In the genomic region with DNA sequence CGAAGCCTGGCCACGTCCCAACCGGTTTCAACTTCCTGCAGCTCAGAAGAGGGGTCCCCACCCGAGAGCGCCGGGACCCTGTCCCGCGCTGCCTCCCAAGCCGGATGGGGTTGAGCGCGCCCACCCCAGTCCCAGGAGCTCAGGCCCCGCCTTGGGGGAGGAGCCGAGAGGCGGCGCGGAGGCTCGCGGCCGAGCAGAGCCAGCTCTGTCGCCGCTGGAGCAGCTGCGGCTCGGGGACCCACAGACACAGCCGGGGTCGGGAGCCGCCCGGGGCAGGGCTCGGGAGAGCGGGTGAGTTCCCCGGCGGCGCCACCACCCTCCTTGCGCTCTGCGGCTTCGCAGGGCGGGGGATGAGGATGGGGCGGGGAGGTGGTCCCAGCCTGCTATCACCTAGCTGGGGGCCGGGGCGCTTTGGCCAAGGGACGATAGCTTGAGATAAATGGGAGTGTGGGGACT, we compare ENCODE assay signal across 8 cellular contexts. TPM values are rescaled to one million over a fixed set of nuclear protein-coding genes. Genes with fewer than 3 reads are reported as not detected.
A peak's percentile ranks its signal among the peaks of the same experiment; 100 is the strongest.
DNase-seq lines count a peak whose midpoint lies in the region; ATAC-seq and TF ChIP-seq lines count a peak whose summit lies in the region.

TSS of gene PPP1R16B (plus strand) at position 196 of the 456 bp plus-strand sequence. CDS start 30,229 bp downstream, outside the sequence.

- BruUV-seq in A673 (replicated peaks; lab: Mats Ljungman, UMichigan) = no TSS peak

- CTCF ChIA-PET in A673 (lab: Charles Lee) = no interaction called here

- peak; percentile 38 for ATAC-seq in HG03520 (IDR thresholded peaks at IDR 0.05; ENCODE audit: unreplicated experiment)

- TF ChIP-seq POLR2A in spleen (IDR thresholded peaks at IDR 0.05) = peak in 2 of 3 donors; percentile 59 to 77

- H3K4me1 ChIP-seq in A673 (ENCODE audit: insufficient read depth, low read length, poor library complexity, severe bottlenecking) (peaks cover 6% of the 10 kb centered on the region), spleen (peaks cover 32 to 68% (median 61%) of the 10 kb centered on the region in 6 donors)

- H3K4me3 ChIP-seq in A673 (ENCODE audit: low read depth, low read length, poor library complexity, severe bottlenecking) (peak within 1 kb of the TSS; percentile 41), astrocyte of the cerebellum (ENCODE audit: low read depth, low read length) (peak within 1 kb of the TSS; percentile 32), spleen (peak within 1 kb of the TSS; percentile 70 to 95 (median 82))

- H3K27me3 ChIP-seq in A673 (replicated peaks; ENCODE audit: insufficient read depth, low read depth, low read length, poor library complexity) = peaks cover 40% of the 10 kb centered on the region
- H3K27me3 ChIP-seq in spleen (replicated peaks in 1 of 7) = peaks cover 0 to 28% (median 5%) of the 10 kb centered on the region in 7 donors

- TF ChIP-seq CTCF in A673 (conservative IDR thresholded peaks at IDR 0.05; ENCODE audit: low read depth, low read length) (no peak), astrocyte of the cerebellum (IDR thresholded peaks at IDR 0.05; ENCODE audit: low read depth, low read length, missing control alignments) (no peak), spleen (IDR thresholded peaks at IDR 0.05 in 8 of 11, conservative IDR thresholded peaks at IDR 0.05 in 3 of 11) (no peak)

- no peak within 1 kb of the TSS for H3K27ac ChIP-seq in A673 (ENCODE audit: low read depth, low read length, poor library complexity, severe bottlenecking)
- H3K27ac ChIP-seq in spleen = peak within 1 kb of the TSS; percentile 73 to 98 (median 90)

- in situ Hi-C loops in astrocyte of the cerebellum (cut with HindIII; ENCODE audit: low sequenced_read_pairs) = no loop called here

- H3K9me3 ChIP-seq in A673 (ENCODE audit: low read depth, low read length, poor library complexity, severe bottlenecking) = no peaks in the 10 kb centered on the region
- no peaks in the 10 kb centered on the region for H3K9me3 ChIP-seq in spleen

- intact Hi-C loops in A673 (cut with micrococcal nuclease; ENCODE audit: unreplicated experiment) (no loop called here), spleen (cut with DNase I; ENCODE audit: low total_unique reads) (loop anchor here (5.0 to 10.0 kb wide), 2 partner anchors 69 to 87 kb away; no protein-coding TSS in a partner anchor)

- peak; percentile 42 for DNase-seq in A673 (ENCODE audit: low spot score)
- peak; percentile 62 for DNase-seq in GM19238 (ENCODE audit: insufficient read length, low spot score)
- DNase-seq in T-helper 9 cell = peak; percentile 67
- DNase-seq in astrocyte of the cerebellum (ENCODE audit: low read depth) = no peak
- peak; percentile 78 for DNase-seq in iPS-NIHi7 (ENCODE audit: extremely low spot score)
- peak; percentile 96 for DNase-seq in spleen
- DNase-seq in NCI-H1436 treated with DMSO at 0.1 percent for 48 hours (lab: John Stamatoyannopoulos, UW) = no peak

- POLR2A ChIA-PET in A673 (lab: Charles Lee; ENCODE audit: low non-redundant PET) = no interaction called here

- H3K36me3 ChIP-seq in A673 (ENCODE audit: insufficient read depth, low read length, poor library complexity, severe bottlenecking) = no peaks in the 10 kb centered on the region
- H3K36me3 ChIP-seq in spleen = peaks cover 0 to 14% (median 1%) of the 10 kb centered on the region in 6 donors

- WGBS in spleen, 5 donors = 0 to 2% (median 1%) methylated on average over 16 to 40 of the region's 40 CpGs

RNA-seq across cellular contexts. Expression of gene PPP1R16B, which starts in this region (rescaled TPM):
- total RNA-seq in A673 (2021) (0.13 and 0.17 TPM in 2 replicates), spleen (10 to 100 TPM; 35.7 to 66.0 (median 47.4) TPM)
- polyA plus RNA-seq in spleen = 10 to 100 TPM; 16.0 to 35.0 (median 16.5) TPM

Comparison
In these comparisons a context has a peak if more than half of its experiments do, and no peak if none do; other contexts are left out.
1. RNA of gene PPP1R16B (total RNA-seq): 35.7 to 66.0 TPM in spleen; 0.13 to 0.17 TPM in A673; every median in the first group is over 10 times any median in the second.
2. Peak in DNase-seq and H3K4me3 ChIP-seq in A673; RNA of the gene not detected or under 1 TPM.
3. DNase-seq: peak in GM19238 (single experiment), T-helper 9 cell (single experiment), iPS-NIHi7 (single experiment) and spleen (single experiment); none in astrocyte of the cerebellum (single experiment) and NCI-H1436 treated with DMSO at 0.1 percent for 48 hours (single experiment).
4. H3K4me3 ChIP-seq: peak in every context shown above with its lines; median percentile 82 in spleen; 41 in A673; 32 in astrocyte of the cerebellum.